Comparison of ENCODE assay signal across 8 cellular contexts in genomic region chrX:119655125-119655524, GRCh38. TPM values are rescaled to one million over a fixed set of nuclear protein-coding genes. Genes with fewer than 3 reads are reported as not detected.
DNase-seq lines count a peak whose midpoint lies in the region; ATAC-seq and TF ChIP-seq lines count a peak whose summit lies in the region.

No MANE protein-coding gene starts in this region.

- ATAC-seq in activated CD4-positive, CD25-positive, alpha-beta regulatory T cell treated with anti-CD3 and anti-CD28 coated beads, Interleukin-2, amount 50 U/mL, for 24 hours, result peak; percentile 81 to 91
- no peak for ATAC-seq in central memory CD8-positive, alpha-beta T cell (replicated peaks; ENCODE audit: extremely low read depth, poor library complexity, severe bottlenecking)
- ATAC-seq in GM21576 (IDR thresholded peaks at IDR 0.05; ENCODE audit: unreplicated experiment), result no peak

- no peak overlapping the region for H3K4me3 Mint-ChIP-seq in central memory CD8-positive, alpha-beta T cell
- H3K4me3 Mint-ChIP-seq in progenitor cell of endocrine pancreas (ENCODE audit: low read depth), result no peak overlapping the region

- H3K27me3 Mint-ChIP-seq in central memory CD8-positive, alpha-beta T cell, result no peaks in the 10 kb centered on the region
- no peaks in the 10 kb centered on the region for H3K27me3 Mint-ChIP-seq in progenitor cell of endocrine pancreas

- H3K27ac Mint-ChIP-seq in central memory CD8-positive, alpha-beta T cell (ENCODE audit: low read depth), result peak overlapping the region; percentile 26
- H3K27ac Mint-ChIP-seq in progenitor cell of endocrine pancreas, result peak overlapping the region; percentile 22

- TF ChIP-seq CTCF in progenitor cell of endocrine pancreas (IDR thresholded peaks at IDR 0.05; ENCODE audit: unreplicated experiment) (no peak), MM.1S (IDR thresholded peaks at IDR 0.05; ENCODE audit: low read length) (no peak)

- no peaks in the 10 kb centered on the region for H3K9me2 ChIP-seq in MM.1S (replicated peaks; ENCODE audit: insufficient read depth, low read length)

- H3K27me3 ChIP-seq in MM.1S (replicated peaks; ENCODE audit: insufficient read depth, low read length), result no peaks in the 10 kb centered on the region

- peaks cover 9% of the 10 kb centered on the region for H3F3A ChIP-seq in MM.1S (ENCODE audit: insufficient read depth, low read length)

- H3K79me2 ChIP-seq in MM.1S (ENCODE audit: low read length), result peaks cover 85% of the 10 kb centered on the region

- H3K36me3 ChIP-seq in MM.1S (replicated peaks; ENCODE audit: insufficient read depth, low read length), result peaks cover 7% of the 10 kb centered on the region; the same call in 1 of the 2 replicates

- H3K9ac ChIP-seq in MM.1S (ENCODE audit: low read length), result no peak overlapping the region

- H4K20me1 ChIP-seq in MM.1S (ENCODE audit: insufficient read depth, low read length), result no peaks in the 10 kb centered on the region

- H3K9me3 Mint-ChIP-seq in central memory CD8-positive, alpha-beta T cell, result no peaks in the 10 kb centered on the region
- H3K9me3 Mint-ChIP-seq in progenitor cell of endocrine pancreas (ENCODE audit: low read depth), result peaks cover 22% of the 10 kb centered on the region

- no peak overlapping the region for H3K27ac ChIP-seq in MM.1S (ENCODE audit: low read length)

- no peak overlapping the region for H2AFZ ChIP-seq in MM.1S (ENCODE audit: low read length)

- H3K4me2 ChIP-seq in MM.1S (ENCODE audit: low read depth, low read length), result no peak overlapping the region

- DNase-seq in GM03348 (ENCODE audit: low spot score) (peak; percentile 56), progenitor cell of endocrine pancreas (ENCODE audit: low spot score, unreplicated experiment) (no peak), germinal center (ENCODE audit: low spot score) (no peak), MM.1S (no peak), Ammon's horn (ENCODE audit: low spot score) (no peak)
- no peak for DNase-seq in central memory CD8-positive, alpha-beta T cell (ENCODE audit: low spot score in 2 of 2)

- H3K9me3 ChIP-seq in MM.1S (replicated peaks; ENCODE audit: insufficient read depth, low read length), result no peaks in the 10 kb centered on the region

- H3K4me1 Mint-ChIP-seq in central memory CD8-positive, alpha-beta T cell, result peaks cover 21% of the 10 kb centered on the region
- peaks cover 3% of the 10 kb centered on the region for H3K4me1 Mint-ChIP-seq in progenitor cell of endocrine pancreas (ENCODE audit: low read depth)

- peaks cover 62% of the 10 kb centered on the region for H3K36me3 Mint-ChIP-seq in central memory CD8-positive, alpha-beta T cell (ENCODE audit: insufficient read depth)
- peaks cover 17% of the 10 kb centered on the region for H3K36me3 Mint-ChIP-seq in progenitor cell of endocrine pancreas (ENCODE audit: insufficient read depth)

- peaks cover 11% of the 10 kb centered on the region for H3K4me1 ChIP-seq in MM.1S (ENCODE audit: low read length)

- no peak overlapping the region for H3K4me3 ChIP-seq in MM.1S (ENCODE audit: low read length)

RNA-seq across cellular contexts. Expression of gene SEPTIN6, which starts 37.8 kb away (rescaled TPM):
- total RNA-seq in progenitor cell of endocrine pancreas, result 37.1 and 40.2 TPM in 2 replicates

RNA-seq across cellular contexts. Expression of gene NKRF, which starts 48.9 kb away (rescaled TPM):
- 11.7 and 12.5 TPM in 2 replicates for total RNA-seq in progenitor cell of endocrine pancreas

Comparison
In these comparisons a context has a peak if more than half of its experiments do, and no peak if none do; other contexts are left out.
1. ATAC-seq: peak in activated CD4-positive, CD25-positive, alpha-beta regulatory T cell treated with anti-CD3 and anti-CD28 coated beads, Interleukin-2, amount 50 U/mL, for 24 hours (2 of 2); none in central memory CD8-positive, alpha-beta T cell (single experiment) and GM21576 (single experiment).